Comparison of ENCODE assay signal across 1 cellular context in the genomic region with DNA sequence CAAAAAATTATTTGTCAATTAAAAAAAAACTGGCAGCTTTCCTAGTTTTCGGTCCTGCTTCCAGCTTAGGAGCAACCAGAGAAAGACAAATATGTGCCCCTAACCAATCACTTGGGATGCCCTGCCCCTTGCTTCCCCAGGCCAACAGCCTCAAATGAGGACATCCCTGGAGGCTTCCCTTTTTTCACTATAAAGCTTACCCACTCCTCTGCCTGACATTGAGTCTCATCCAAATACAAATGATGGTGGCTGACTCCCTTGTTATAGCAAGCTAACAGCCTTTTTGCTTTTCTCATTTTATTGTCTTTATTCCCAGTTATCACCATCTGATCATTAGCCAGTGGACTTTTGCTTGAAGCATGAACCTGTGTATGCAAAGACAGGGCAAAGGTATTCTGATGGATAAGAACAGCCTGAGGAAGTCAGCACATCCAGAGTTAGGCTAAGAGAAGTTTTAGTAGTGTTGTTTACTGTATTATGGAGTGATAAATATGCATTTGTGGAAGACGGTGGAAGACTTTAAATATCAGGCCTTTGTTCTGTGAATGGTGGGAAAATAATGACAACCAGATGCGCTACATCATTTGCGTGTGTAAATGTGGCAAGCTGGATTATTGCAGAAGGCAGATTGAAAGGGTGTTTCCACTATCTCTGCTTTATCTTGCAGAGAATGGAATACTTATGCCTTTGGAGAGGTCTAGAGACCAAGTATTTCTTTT.
TF ChIP-seq lines count a peak whose summit lies in the region.

No MANE protein-coding gene starts in this region.

TF ChIP-seq in HepG2, 621 proteins besides CTCF, POLR2A, EP300 and RAD21 (continued from another document):
- TF ChIP-seq, protein P1, sequence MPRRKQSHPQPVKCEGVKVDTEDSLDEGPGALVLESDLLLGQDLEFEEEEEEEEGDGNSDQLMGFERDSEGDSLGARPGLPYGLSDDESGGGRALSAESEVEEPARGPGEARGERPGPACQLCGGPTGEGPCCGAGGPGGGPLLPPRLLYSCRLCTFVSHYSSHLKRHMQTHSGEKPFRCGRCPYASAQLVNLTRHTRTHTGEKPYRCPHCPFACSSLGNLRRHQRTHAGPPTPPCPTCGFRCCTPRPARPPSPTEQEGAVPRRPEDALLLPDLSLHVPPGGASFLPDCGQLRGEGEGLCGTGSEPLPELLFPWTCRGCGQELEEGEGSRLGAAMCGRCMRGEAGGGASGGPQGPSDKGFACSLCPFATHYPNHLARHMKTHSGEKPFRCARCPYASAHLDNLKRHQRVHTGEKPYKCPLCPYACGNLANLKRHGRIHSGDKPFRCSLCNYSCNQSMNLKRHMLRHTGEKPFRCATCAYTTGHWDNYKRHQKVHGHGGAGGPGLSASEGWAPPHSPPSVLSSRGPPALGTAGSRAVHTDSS (CRISPR knock-in tag; conservative IDR thresholded peaks at IDR 0.05), result no peak
- TF ChIP-seq SCMH1 (CRISPR knock-in tag; IDR thresholded peaks at IDR 0.05; ENCODE audit: borderline replicate concordance) (no peak), ZNF878 (CRISPR knock-in tag; IDR thresholded peaks at IDR 0.05) (no peak), ZNF670 (CRISPR knock-in tag; IDR thresholded peaks at IDR 0.05; ENCODE audit: borderline replicate concordance) (no peak), HNRNPH1 (optimal IDR thresholded peaks at IDR 0.05; ENCODE audit: low read depth, low read length) (no peak), PCBP2 (optimal IDR thresholded peaks at IDR 0.05; ENCODE audit: low read depth, low read length, poor library complexity, severe bottlenecking) (no peak), CHD2 (IDR thresholded peaks at IDR 0.05; ENCODE audit: low read depth, low read length) (no peak), TCF12 (IDR thresholded peaks at IDR 0.05) (no peak), TCF12 (CRISPR knock-in tag; IDR thresholded peaks at IDR 0.05) (no peak), ZNF619 (CRISPR knock-in tag; IDR thresholded peaks at IDR 0.05) (no peak), SMAD3 (CRISPR knock-in tag; IDR thresholded peaks at IDR 0.05) (no peak), NCOA5 (CRISPR knock-in tag; IDR thresholded peaks at IDR 0.05) (no peak), RFX3 (CRISPR knock-in tag; IDR thresholded peaks at IDR 0.05) (no peak)
- TF ChIP-seq, protein P2, sequence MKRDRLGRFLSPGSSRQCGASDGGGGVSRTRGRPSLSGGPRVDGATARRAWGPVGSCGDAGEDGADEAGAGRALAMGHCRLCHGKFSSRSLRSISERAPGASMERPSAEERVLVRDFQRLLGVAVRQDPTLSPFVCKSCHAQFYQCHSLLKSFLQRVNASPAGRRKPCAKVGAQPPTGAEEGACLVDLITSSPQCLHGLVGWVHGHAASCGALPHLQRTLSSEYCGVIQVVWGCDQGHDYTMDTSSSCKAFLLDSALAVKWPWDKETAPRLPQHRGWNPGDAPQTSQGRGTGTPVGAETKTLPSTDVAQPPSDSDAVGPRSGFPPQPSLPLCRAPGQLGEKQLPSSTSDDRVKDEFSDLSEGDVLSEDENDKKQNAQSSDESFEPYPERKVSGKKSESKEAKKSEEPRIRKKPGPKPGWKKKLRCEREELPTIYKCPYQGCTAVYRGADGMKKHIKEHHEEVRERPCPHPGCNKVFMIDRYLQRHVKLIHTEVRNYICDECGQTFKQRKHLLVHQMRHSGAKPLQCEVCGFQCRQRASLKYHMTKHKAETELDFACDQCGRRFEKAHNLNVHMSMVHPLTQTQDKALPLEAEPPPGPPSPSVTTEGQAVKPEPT (CRISPR knock-in tag; IDR thresholded peaks at IDR 0.05; ENCODE audit: low read depth), result no peak
- TF ChIP-seq, protein P3, sequence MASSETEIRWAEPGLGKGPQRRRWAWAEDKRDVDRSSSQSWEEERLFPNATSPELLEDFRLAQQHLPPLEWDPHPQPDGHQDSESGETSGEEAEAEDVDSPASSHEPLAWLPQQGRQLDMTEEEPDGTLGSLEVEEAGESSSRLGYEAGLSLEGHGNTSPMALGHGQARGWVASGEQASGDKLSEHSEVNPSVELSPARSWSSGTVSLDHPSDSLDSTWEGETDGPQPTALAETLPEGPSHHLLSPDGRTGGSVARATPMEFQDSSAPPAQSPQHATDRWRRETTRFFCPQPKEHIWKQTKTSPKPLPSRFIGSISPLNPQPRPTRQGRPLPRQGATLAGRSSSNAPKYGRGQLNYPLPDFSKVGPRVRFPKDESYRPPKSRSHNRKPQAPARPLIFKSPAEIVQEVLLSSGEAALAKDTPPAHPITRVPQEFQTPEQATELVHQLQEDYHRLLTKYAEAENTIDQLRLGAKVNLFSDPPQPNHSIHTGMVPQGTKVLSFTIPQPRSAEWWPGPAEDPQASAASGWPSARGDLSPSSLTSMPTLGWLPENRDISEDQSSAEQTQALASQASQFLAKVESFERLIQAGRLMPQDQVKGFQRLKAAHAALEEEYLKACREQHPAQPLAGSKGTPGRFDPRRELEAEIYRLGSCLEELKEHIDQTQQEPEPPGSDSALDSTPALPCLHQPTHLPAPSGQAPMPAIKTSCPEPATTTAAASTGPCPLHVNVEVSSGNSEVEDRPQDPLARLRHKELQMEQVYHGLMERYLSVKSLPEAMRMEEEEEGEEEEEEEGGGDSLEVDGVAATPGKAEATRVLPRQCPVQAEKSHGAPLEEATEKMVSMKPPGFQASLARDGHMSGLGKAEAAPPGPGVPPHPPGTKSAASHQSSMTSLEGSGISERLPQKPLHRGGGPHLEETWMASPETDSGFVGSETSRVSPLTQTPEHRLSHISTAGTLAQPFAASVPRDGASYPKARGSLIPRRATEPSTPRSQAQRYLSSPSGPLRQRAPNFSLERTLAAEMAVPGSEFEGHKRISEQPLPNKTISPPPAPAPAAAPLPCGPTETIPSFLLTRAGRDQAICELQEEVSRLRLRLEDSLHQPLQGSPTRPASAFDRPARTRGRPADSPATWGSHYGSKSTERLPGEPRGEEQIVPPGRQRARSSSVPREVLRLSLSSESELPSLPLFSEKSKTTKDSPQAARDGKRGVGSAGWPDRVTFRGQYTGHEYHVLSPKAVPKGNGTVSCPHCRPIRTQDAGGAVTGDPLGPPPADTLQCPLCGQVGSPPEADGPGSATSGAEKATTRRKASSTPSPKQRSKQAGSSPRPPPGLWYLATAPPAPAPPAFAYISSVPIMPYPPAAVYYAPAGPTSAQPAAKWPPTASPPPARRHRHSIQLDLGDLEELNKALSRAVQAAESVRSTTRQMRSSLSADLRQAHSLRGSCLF (CRISPR knock-in tag; IDR thresholded peaks at IDR 0.05; ENCODE audit: borderline replicate concordance), result no peak
- TF ChIP-seq, protein P4, sequence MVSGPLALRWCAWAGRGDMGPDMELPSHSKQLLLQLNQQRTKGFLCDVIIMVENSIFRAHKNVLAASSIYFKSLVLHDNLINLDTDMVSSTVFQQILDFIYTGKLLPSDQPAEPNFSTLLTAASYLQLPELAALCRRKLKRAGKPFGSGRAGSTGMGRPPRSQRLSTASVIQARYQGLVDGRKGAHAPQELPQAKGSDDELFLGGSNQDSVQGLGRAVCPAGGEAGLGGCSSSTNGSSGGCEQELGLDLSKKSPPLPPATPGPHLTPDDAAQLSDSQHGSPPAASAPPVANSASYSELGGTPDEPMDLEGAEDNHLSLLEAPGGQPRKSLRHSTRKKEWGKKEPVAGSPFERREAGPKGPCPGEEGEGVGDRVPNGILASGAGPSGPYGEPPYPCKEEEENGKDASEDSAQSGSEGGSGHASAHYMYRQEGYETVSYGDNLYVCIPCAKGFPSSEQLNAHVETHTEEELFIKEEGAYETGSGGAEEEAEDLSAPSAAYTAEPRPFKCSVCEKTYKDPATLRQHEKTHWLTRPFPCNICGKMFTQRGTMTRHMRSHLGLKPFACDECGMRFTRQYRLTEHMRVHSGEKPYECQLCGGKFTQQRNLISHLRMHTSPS (CRISPR knock-in tag; IDR thresholded peaks at IDR 0.05; ENCODE audit: low read depth), result no peak
- TF ChIP-seq, protein P5, sequence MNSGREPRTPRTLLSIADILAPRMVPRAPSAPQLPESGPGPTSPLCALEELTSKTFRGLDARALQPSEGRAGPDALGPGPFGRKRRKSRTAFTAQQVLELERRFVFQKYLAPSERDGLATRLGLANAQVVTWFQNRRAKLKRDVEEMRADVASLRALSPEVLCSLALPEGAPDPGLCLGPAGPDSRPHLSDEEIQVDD (CRISPR knock-in tag; IDR thresholded peaks at IDR 0.05; ENCODE audit: borderline replicate concordance), result no peak
- TF ChIP-seq, protein P6, sequence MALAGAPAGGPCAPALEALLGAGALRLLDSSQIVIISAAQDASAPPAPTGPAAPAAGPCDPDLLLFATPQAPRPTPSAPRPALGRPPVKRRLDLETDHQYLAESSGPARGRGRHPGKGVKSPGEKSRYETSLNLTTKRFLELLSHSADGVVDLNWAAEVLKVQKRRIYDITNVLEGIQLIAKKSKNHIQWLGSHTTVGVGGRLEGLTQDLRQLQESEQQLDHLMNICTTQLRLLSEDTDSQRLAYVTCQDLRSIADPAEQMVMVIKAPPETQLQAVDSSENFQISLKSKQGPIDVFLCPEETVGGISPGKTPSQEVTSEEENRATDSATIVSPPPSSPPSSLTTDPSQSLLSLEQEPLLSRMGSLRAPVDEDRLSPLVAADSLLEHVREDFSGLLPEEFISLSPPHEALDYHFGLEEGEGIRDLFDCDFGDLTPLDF (CRISPR knock-in tag; IDR thresholded peaks at IDR 0.05), result no peak
- TF ChIP-seq, protein P7, sequence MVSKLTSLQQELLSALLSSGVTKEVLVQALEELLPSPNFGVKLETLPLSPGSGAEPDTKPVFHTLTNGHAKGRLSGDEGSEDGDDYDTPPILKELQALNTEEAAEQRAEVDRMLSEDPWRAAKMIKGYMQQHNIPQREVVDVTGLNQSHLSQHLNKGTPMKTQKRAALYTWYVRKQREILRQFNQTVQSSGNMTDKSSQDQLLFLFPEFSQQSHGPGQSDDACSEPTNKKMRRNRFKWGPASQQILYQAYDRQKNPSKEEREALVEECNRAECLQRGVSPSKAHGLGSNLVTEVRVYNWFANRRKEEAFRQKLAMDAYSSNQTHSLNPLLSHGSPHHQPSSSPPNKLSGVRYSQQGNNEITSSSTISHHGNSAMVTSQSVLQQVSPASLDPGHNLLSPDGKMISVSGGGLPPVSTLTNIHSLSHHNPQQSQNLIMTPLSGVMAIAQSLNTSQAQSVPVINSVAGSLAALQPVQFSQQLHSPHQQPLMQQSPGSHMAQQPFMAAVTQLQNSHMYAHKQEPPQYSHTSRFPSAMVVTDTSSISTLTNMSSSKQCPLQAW (CRISPR knock-in tag; IDR thresholded peaks at IDR 0.05), result no peak
- TF ChIP-seq, protein P8, sequence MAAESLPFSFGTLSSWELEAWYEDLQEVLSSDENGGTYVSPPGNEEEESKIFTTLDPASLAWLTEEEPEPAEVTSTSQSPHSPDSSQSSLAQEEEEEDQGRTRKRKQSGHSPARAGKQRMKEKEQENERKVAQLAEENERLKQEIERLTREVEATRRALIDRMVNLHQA (CRISPR knock-in tag; IDR thresholded peaks at IDR 0.05), result no peak
